9 cellular contexts compared by ENCODE assay signal in genomic region chr1:27284425-27285287, GRCh38. TPM values are rescaled to one million over a fixed set of nuclear protein-coding genes. Genes with fewer than 3 reads are reported as not detected.
DNase-seq lines count a peak whose midpoint lies in the region; ATAC-seq, FAIRE-seq and TF ChIP-seq lines count a peak whose summit lies in the region.
"Had no signal": no experiment of that assay in that cellular context is flagged by ENCODE, and none has a peak within 500 bp of the region (broad histone marks: within the 10 kb centered on the region; RNA-seq: fewer than 3 reads in every experiment).

No MANE protein-coding gene starts in this region.

- TF ChIP-seq CTCF in neural cell (IDR thresholded peaks at IDR 0.05; ENCODE audit: poor library complexity, severe bottlenecking) = peak; percentile 85

- H3K4me1 Mint-ChIP-seq in activated T-cell treated with anti-CD3 and anti-CD28 coated beads, Interleukin-2, amount 50 U/mL, for 24 hours (ENCODE audit: low read depth) = peaks cover 6% of the 10 kb centered on the region

- H3K36me3 ChIP-seq in neural cell (ENCODE audit: insufficient read depth, low read length) = no peaks in the 10 kb centered on the region

- H3K9me3 Mint-ChIP-seq in activated T-cell treated with anti-CD3 and anti-CD28 coated beads, Interleukin-2, amount 50 U/mL, for 24 hours = no peaks in the 10 kb centered on the region
- H3K9me3 Mint-ChIP-seq: T-helper 1 cell treated with Interleukin-12 subunit alpha and Interleukin-12 subunit beta and Interleukin-4 antibody, amounts not matched to agents 30 μg/mL and 1 μg/mL, for 36 hours had no signal

- DNase-seq in DMS114 treated with DMSO at 0.1 percent for 48 hours (lab: John Stamatoyannopoulos, UW; ENCODE audit: unreplicated experiment) (peak; percentile 75), LHCN-M2 (ENCODE audit: low read depth) (peak; percentile 68), RCC 7860 (ENCODE audit: low spot score) (peak; percentile 66), fibroblast of peridontal ligament (ENCODE audit: extremely low read depth) (peak; percentile 76)
- peak; percentile 85 for DNase-seq in activated T-cell treated with anti-CD3 and anti-CD28 coated beads, Interleukin-2, amount 50 U/mL, for 24 hours
- peak; percentile 92 for DNase-seq in stimulated activated naive CD8-positive, alpha-beta T cell treated with anti-CD3 and anti-CD28 coated beads, Interleukin-15, Interleukin-2, amounts not matched to agents 100 U/mL and 50 U/mL, for 24 hours

- no peak overlapping the region for H3K4me3 ChIP-seq in neural cell (ENCODE audit: low read length)

- H3K27me3 ChIP-seq in neural cell (ENCODE audit: insufficient read depth, low read depth, low read length) = no peaks in the 10 kb centered on the region

- no peaks in the 10 kb centered on the region for H4K20me1 ChIP-seq in neural cell (ENCODE audit: insufficient read depth)

- no peaks in the 10 kb centered on the region for H3K9me2 ChIP-seq in neural cell (ENCODE audit: insufficient read depth, low read length)

- no peak overlapping the region for H2AFZ ChIP-seq in neural cell (ENCODE audit: low read depth, low read length)

- TF ChIP-seq RAD21 in neural cell (conservative IDR thresholded peaks at IDR 0.05) = peak; percentile 80

- FAIRE-seq in RCC 7860 (lab: Jason Lieb, UNC) = peak; percentile 2

- H3K4me2 ChIP-seq in neural cell (ENCODE audit: low read length) = no peak overlapping the region

- TF ChIP-seq EP300 in neural cell (conservative IDR thresholded peaks at IDR 0.05; ENCODE audit: poor library complexity, severe bottlenecking) = no peak

- peak; percentile 78 for ATAC-seq in stimulated activated naive CD8-positive, alpha-beta T cell treated with anti-CD3 and anti-CD28 coated beads, Interleukin-15, Interleukin-2, amounts not matched to agents 100 U/mL and 50 U/mL, for 24 hours
- ATAC-seq in GM21786 (IDR thresholded peaks at IDR 0.05; ENCODE audit: unreplicated experiment) = no peak

- no peaks in the 10 kb centered on the region for H3F3A ChIP-seq in neural cell (ENCODE audit: insufficient read depth, low read length, poor library complexity, severe bottlenecking)

- no peak overlapping the region for H3K4me3 Mint-ChIP-seq in activated T-cell treated with anti-CD3 and anti-CD28 coated beads, Interleukin-2, amount 50 U/mL, for 24 hours
- H3K4me3 Mint-ChIP-seq: T-helper 1 cell treated with Interleukin-12 subunit alpha and Interleukin-12 subunit beta and Interleukin-4 antibody, amounts not matched to agents 30 μg/mL and 1 μg/mL, for 36 hours had no signal

- H3K36me3 Mint-ChIP-seq in activated T-cell treated with anti-CD3 and anti-CD28 coated beads, Interleukin-2, amount 50 U/mL, for 24 hours (ENCODE audit: low read depth) = peaks cover 30% of the 10 kb centered on the region

- no peaks in the 10 kb centered on the region for H3K9me3 ChIP-seq in neural cell (ENCODE audit: low read length)

- no peaks in the 10 kb centered on the region for H3K27me3 Mint-ChIP-seq in activated T-cell treated with anti-CD3 and anti-CD28 coated beads, Interleukin-2, amount 50 U/mL, for 24 hours

- H3K9ac ChIP-seq in neural cell (ENCODE audit: low read length) = no peak overlapping the region

- H3K27ac ChIP-seq in neural cell (ENCODE audit: low read length) = no peak overlapping the region

- no peaks in the 10 kb centered on the region for H3K79me2 ChIP-seq in neural cell (replicated peaks; ENCODE audit: insufficient read depth, low read length)

- H3K27ac Mint-ChIP-seq in activated T-cell treated with anti-CD3 and anti-CD28 coated beads, Interleukin-2, amount 50 U/mL, for 24 hours = peak overlapping the region; percentile 22
- H3K27ac Mint-ChIP-seq: T-helper 1 cell treated with Interleukin-12 subunit alpha and Interleukin-12 subunit beta and Interleukin-4 antibody, amounts not matched to agents 30 μg/mL and 1 μg/mL, for 36 hours had no signal

TF ChIP-seq in neural cell, 6 proteins besides CTCF, POLR2A, EP300 and RAD21:
- no peak for TF ChIP-seq POLR2AphosphoS5 (IDR thresholded peaks at IDR 0.05)
- TF ChIP-seq SMC3 (conservative IDR thresholded peaks at IDR 0.05; ENCODE audit: poor library complexity) = peak; percentile 95
- TF ChIP-seq, protein P1, sequence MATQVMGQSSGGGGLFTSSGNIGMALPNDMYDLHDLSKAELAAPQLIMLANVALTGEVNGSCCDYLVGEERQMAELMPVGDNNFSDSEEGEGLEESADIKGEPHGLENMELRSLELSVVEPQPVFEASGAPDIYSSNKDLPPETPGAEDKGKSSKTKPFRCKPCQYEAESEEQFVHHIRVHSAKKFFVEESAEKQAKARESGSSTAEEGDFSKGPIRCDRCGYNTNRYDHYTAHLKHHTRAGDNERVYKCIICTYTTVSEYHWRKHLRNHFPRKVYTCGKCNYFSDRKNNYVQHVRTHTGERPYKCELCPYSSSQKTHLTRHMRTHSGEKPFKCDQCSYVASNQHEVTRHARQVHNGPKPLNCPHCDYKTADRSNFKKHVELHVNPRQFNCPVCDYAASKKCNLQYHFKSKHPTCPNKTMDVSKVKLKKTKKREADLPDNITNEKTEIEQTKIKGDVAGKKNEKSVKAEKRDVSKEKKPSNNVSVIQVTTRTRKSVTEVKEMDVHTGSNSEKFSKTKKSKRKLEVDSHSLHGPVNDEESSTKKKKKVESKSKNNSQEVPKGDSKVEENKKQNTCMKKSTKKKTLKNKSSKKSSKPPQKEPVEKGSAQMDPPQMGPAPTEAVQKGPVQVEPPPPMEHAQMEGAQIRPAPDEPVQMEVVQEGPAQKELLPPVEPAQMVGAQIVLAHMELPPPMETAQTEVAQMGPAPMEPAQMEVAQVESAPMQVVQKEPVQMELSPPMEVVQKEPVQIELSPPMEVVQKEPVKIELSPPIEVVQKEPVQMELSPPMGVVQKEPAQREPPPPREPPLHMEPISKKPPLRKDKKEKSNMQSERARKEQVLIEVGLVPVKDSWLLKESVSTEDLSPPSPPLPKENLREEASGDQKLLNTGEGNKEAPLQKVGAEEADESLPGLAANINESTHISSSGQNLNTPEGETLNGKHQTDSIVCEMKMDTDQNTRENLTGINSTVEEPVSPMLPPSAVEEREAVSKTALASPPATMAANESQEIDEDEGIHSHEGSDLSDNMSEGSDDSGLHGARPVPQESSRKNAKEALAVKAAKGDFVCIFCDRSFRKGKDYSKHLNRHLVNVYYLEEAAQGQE (IDR thresholded peaks at IDR 0.05; ENCODE audit: borderline replicate concordance) = no peak
- no peak for TF ChIP-seq EZH2 (IDR thresholded peaks at IDR 0.05; ENCODE audit: borderline replicate concordance, insufficient read depth, low read length, poor library complexity, severe bottlenecking)
- TF ChIP-seq TAF1 (IDR thresholded peaks at IDR 0.05; ENCODE audit: low read depth) = no peak
- TF ChIP-seq MXI1 (conservative IDR thresholded peaks at IDR 0.05; ENCODE audit: poor library complexity, severe bottlenecking) = no peak

RNA-seq across cellular contexts. Expression of gene TMEM222, which starts 37.3 kb away (rescaled TPM):
- total RNA-seq in LHCN-M2 (2014; rRNA removed) = 50.5 and 52.2 TPM in 2 replicates
- 51.1 TPM for polyA plus RNA-seq in LHCN-M2 (2012)
- polyA plus RNA-seq in neural cell = 69.9 and 80.6 TPM in 2 replicates
- polyA minus RNA-seq in neural cell = 31.9 and 34.2 TPM in 2 replicates

RNA-seq across cellular contexts. Expression of gene WDTC1, which starts 50.2 kb away (rescaled TPM):
- total RNA-seq in LHCN-M2 (2014; rRNA removed) = 19.3 and 19.8 TPM in 2 replicates
- 22.2 TPM for polyA plus RNA-seq in LHCN-M2 (2012)
- 10.9 and 14.5 TPM in 2 replicates for polyA plus RNA-seq in neural cell
- 30.2 and 31.6 TPM in 2 replicates for polyA minus RNA-seq in neural cell

RNA-seq across cellular contexts. Expression of gene SYTL1, which starts 57.2 kb away (rescaled TPM):
- total RNA-seq in LHCN-M2 (2014; rRNA removed) = 0.63 TPM in 1 of 2 replicates, not detected in the other
- 0.17 TPM for polyA plus RNA-seq in LHCN-M2 (2012)
- not detected in 2 replicates for polyA plus RNA-seq in neural cell
- polyA minus RNA-seq in neural cell = 0.46 TPM in 1 of 2 replicates, not detected in the other
